1 cellular context compared by ENCODE assay signal in the genomic region with DNA sequence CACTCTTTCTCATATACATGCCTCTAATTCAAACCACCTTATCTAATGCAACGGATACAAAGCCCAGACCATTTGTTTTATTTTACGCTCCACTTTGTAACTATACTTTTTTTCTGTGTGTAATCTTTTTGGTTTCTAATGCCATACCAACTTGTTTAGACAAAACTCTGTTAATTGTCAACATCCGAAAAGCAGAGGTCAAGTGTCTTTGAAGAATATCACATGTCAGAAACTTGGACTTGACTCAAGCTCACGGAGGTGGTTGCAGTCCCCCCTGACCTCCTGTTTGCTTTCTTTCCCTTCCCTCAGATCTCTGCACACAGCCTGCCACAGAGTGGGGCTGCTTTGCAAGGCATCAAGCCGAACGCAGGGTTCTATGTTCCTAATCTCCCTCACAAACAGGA.
TF ChIP-seq lines count a peak whose summit lies in the region.

No MANE protein-coding gene starts in this region.

TF ChIP-seq in WTC11, 78 proteins besides CTCF, POLR2A, EP300 and RAD21 (continued from another document):
- no peak for TF ChIP-seq TCF7 (CRISPR knock-in tag; IDR thresholded peaks at IDR 0.05; ENCODE audit: low read depth)
